In the genomic region with DNA sequence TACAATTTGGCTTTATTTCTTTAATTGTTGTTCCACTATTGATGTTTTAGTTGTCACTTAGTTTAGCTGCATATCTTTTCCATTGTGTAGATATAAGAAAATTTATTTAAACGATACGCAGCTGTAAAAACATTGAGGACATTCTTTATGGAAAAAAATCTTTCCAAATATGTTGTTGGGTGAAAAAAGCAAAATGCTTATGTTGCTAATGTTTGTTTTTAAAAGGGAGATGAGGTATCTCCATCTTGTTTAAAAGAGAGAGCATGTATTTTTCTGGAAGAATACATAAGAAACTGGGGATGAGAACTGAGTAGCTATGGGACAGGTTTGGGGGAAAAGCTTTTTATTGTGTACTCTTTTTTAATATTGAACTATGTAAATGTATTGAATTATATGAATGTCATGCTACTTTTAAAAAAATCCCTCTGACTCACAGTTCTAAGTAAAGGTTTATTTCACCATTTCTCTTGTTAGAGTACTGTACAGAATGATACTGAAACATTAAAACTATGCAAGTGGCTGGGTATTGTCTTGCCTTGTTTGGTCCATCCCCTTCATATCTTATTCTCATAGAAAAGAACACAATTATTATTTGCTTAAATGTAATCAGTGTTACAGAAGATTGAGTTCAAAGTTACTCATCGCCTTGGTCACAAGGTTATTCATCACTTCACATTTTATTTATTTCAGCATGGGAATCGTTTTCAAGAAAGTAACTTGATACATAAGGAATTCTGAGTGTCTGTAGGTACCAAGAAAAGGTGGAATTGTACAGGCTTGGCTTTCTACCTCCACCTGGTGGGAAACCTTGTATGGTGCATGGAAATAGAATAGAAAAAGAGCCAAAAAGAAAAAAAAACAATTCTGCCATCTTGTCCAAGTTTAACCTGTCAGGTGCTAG, we compare ENCODE assay signal across 9 cellular contexts.
A peak's percentile ranks its signal among the peaks of the same experiment; 100 is the strongest.
DNase-seq lines count a peak whose midpoint lies in the region; ATAC-seq and TF ChIP-seq lines count a peak whose summit lies in the region.
"Had no signal": no experiment of that assay in that cellular context is flagged by ENCODE, and none has a peak within 500 bp of the region (broad histone marks: within the 10 kb centered on the region; RNA-seq: fewer than 3 reads in every experiment).

No MANE protein-coding gene starts in this region.

- H3K27ac ChIP-seq in C4-2B = no peak overlapping the region

- no peak overlapping the region for H3K4me3 ChIP-seq in adipocyte (ENCODE audit: low read length)

- no peaks in the 10 kb centered on the region for H3K27me3 ChIP-seq in adipocyte (replicated peaks; ENCODE audit: control insufficient read depth, insufficient read depth, low read length)

- ATAC-seq in left lobe of liver (peak; percentile 68), GM18861 (IDR thresholded peaks at IDR 0.05; ENCODE audit: unreplicated experiment) (no peak)

- H3K9me3 ChIP-seq in adipocyte (ENCODE audit: control insufficient read depth, low read length) = peaks cover 4% of the 10 kb centered on the region

- H3K36me3 ChIP-seq in adipocyte (ENCODE audit: control insufficient read depth, insufficient read depth, low read length, severe bottlenecking) = peaks cover 38% of the 10 kb centered on the region

- H3K4me1 ChIP-seq in adipocyte (ENCODE audit: control insufficient read depth, insufficient read depth, low read length) = peaks cover 22% of the 10 kb centered on the region

- TF ChIP-seq CTCF in C4-2B (conservative IDR thresholded peaks at IDR 0.05) = peak; percentile 68

- DNase-seq in HT1080 (ENCODE audit: low read depth) (peak; percentile 53), adipocyte (ENCODE audit: low read depth) (peak; percentile 71), left lobe of liver (ENCODE audit: low spot score) (no peak), NCI-H524 treated with DMSO at 0.1 percent for 48 hours (lab: John Stamatoyannopoulos, UW) (no peak), foreskin melanocyte (no peak)
- no peak for DNase-seq in stimulated activated CD4-positive, alpha-beta T cell treated with anti-CD3 and anti-CD28 coated beads, Interleukin-15, amount 100 ng/mL, for 24 hours
- DNase-seq: activated CD4-positive, alpha-beta T cell treated with anti-CD3 and anti-CD28 coated beads, Interleukin-2, amount 50 U/mL, for 1 hour had no signal

- H3K9ac ChIP-seq in adipocyte (ENCODE audit: low read length) = no peak overlapping the region

Comparison
In these comparisons a context has a peak if more than half of its experiments do, and no peak if none do; other contexts are left out.
1. DNase-seq: peak in HT1080 (single experiment) and adipocyte (single experiment); none in left lobe of liver (single experiment), stimulated activated CD4-positive, alpha-beta T cell treated with anti-CD3 and anti-CD28 coated beads, Interleukin-15, amount 100 ng/mL, for 24 hours (single experiment), NCI-H524 treated with DMSO at 0.1 percent for 48 hours (single experiment) and foreskin melanocyte (single experiment).